Comparison of ENCODE assay signal across 8 cellular contexts in the genomic region with DNA sequence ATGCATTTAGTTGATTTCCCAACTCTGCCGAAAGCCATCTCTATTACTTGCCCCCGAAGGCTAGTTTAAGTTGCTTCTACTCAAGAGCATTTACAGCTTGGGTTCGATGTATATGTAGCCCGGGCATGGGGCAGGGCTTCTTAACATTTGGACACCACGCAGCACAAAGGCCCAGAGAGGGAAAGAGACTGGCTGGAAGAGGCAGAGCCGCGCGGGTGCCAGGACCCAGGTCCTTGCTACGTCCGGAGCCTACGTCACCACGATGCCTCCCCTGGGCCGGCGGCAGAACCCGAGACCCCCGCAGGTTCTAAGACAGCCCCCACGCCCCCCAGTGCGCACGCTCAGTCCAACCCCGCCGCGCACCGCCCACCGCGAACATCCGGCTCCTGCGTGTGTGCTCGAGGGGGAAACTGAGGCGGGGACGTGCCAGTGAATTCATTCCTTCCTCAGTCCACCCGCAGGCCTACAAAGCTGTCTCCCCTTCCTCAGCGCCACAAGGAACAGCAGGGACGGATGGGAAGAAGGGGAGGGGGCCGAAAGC. TPM values are rescaled to one million over a fixed set of nuclear protein-coding genes. Genes with fewer than 3 reads are reported as not detected.
DNase-seq lines count a peak whose midpoint lies in the region; ATAC-seq and TF ChIP-seq lines count a peak whose summit lies in the region.

No MANE protein-coding gene starts in this region.

- no peaks in the 10 kb centered on the region for H3K9me3 ChIP-seq in neuron (ENCODE audit: low read length)

- no peak for TF ChIP-seq CTCF in fibroblast of the aortic adventitia (IDR thresholded peaks at IDR 0.05; ENCODE audit: insufficient read depth, low read length)

- H3K4me3 ChIP-seq in fibroblast of the aortic adventitia (ENCODE audit: low read depth, low read length) (peak overlapping the region; percentile 95), neuron (ENCODE audit: low read length) (peak overlapping the region; percentile 72)

- peaks cover 21% of the 10 kb centered on the region for H3K36me3 ChIP-seq in neuron (ENCODE audit: insufficient read depth, low read length)

- peak overlapping the region; percentile 88 for H3K4me3 Mint-ChIP-seq in activated CD8-positive, alpha-beta T cell treated with anti-CD3 and anti-CD28 coated beads, Interleukin-2, amount 10 ng/mL, durations not matched to agents 7 days and 5 days

- H3K27ac Mint-ChIP-seq in activated CD8-positive, alpha-beta T cell treated with anti-CD3 and anti-CD28 coated beads, Interleukin-2, amount 10 ng/mL, durations not matched to agents 7 days and 5 days, result peak overlapping the region; percentile 98

- ATAC-seq in HG02623 (IDR thresholded peaks at IDR 0.05; ENCODE audit: unreplicated experiment), result peak; percentile 8
- peak; percentile 23 for ATAC-seq in activated CD8-positive, alpha-beta T cell treated with anti-CD3 and anti-CD28 coated beads, Interleukin-2, amount 10 ng/mL, durations not matched to agents 7 days and 5 days

- no peaks in the 10 kb centered on the region for H3K27me3 Mint-ChIP-seq in activated CD8-positive, alpha-beta T cell treated with anti-CD3 and anti-CD28 coated beads, Interleukin-2, amount 10 ng/mL, durations not matched to agents 7 days and 5 days (ENCODE audit: low read depth)

- no peaks in the 10 kb centered on the region for H3K9me3 Mint-ChIP-seq in activated CD8-positive, alpha-beta T cell treated with anti-CD3 and anti-CD28 coated beads, Interleukin-2, amount 10 ng/mL, durations not matched to agents 7 days and 5 days (ENCODE audit: insufficient read depth)

- no peaks in the 10 kb centered on the region for H3K27me3 ChIP-seq in neuron (ENCODE audit: insufficient read depth, low read length)

- POLR2A ChIA-PET in activated CD8-positive, alpha-beta T cell treated with anti-CD3 and anti-CD28 coated beads, Interleukin-2, amount 10 ng/mL, durations not matched to agents 7 days and 5 days (lab: Charles Lee), result interaction anchor here (0.6 to 3.8 kb wide), 23 partner anchors 10 to 415 kb away, joined by 3 to 52 read pairs (median 6); a partner anchor contains a TSS

- no peak overlapping the region for H2AFZ ChIP-seq in neuron (ENCODE audit: low read depth, low read length)

- CTCF ChIA-PET in activated CD8-positive, alpha-beta T cell treated with anti-CD3 and anti-CD28 coated beads, Interleukin-2, amount 10 ng/mL, durations not matched to agents 7 days and 5 days (lab: Charles Lee), result interaction anchor here (0.7 to 8.2 kb wide), 17 partner anchors 12 to 1444 kb away, joined by 3 to 90 read pairs (median 5); a partner anchor contains a TSS

- peaks cover 17% of the 10 kb centered on the region for H3K4me1 ChIP-seq in neuron (ENCODE audit: insufficient read depth, low read length)

- peaks cover 29% of the 10 kb centered on the region for H3K4me1 Mint-ChIP-seq in activated CD8-positive, alpha-beta T cell treated with anti-CD3 and anti-CD28 coated beads, Interleukin-2, amount 10 ng/mL, durations not matched to agents 7 days and 5 days (ENCODE audit: low read depth)

- DNase-seq in activated T-cell treated with anti-CD3 and anti-CD28 coated beads for 24 hours (ENCODE audit: low read depth) (peak; percentile 16), NCI-H146 (lab: John Stamatoyannopoulos, UW) (peak; percentile 86), fibroblast of the aortic adventitia (ENCODE audit: low read depth) (peak; percentile 48), DMS153 treated with DMSO at 0.1 percent for 48 hours (lab: John Stamatoyannopoulos, UW; ENCODE audit: unreplicated experiment) (no peak)
- no peak for DNase-seq in activated T-cell treated with anti-CD3 and anti-CD28 coated beads, Interleukin-2, amount 50 U/mL, for 48 hours
- DNase-seq in activated CD8-positive, alpha-beta T cell treated with anti-CD3 and anti-CD28 coated beads, Interleukin-2, amount 10 ng/mL, durations not matched to agents 7 days and 5 days, result peak; percentile 70

- H3K36me3 Mint-ChIP-seq in activated CD8-positive, alpha-beta T cell treated with anti-CD3 and anti-CD28 coated beads, Interleukin-2, amount 10 ng/mL, durations not matched to agents 7 days and 5 days (ENCODE audit: low read depth), result peaks cover 23% of the 10 kb centered on the region

RNA-seq across cellular contexts. Expression of a gene that starts 0.4 kb away (rescaled TPM):
- 10 to 100 TPM; 40.3 to 41.2 TPM for total RNA-seq in activated CD8-positive, alpha-beta T cell treated with anti-CD3 and anti-CD28 coated beads, Interleukin-2, amount 10 ng/mL, durations not matched to agents 7 days and 5 days
- total RNA-seq in fibroblast of the aortic adventitia (ENCODE audit: low replicate concordance), result 12.1 and 15.9 TPM in 2 replicates

RNA-seq across cellular contexts. Expression of a gene that starts 22.2 kb away (rescaled TPM):
- total RNA-seq in activated CD8-positive, alpha-beta T cell treated with anti-CD3 and anti-CD28 coated beads, Interleukin-2, amount 10 ng/mL, durations not matched to agents 7 days and 5 days, result 1 to 10 TPM; 2.2 to 2.8 TPM
- 66.9 and 107 TPM in 2 replicates for total RNA-seq in fibroblast of the aortic adventitia (ENCODE audit: low replicate concordance)

RNA-seq across cellular contexts. Expression of a gene that starts 37.9 kb away (rescaled TPM):
- 10 to 100 TPM; 33.1 to 34.5 TPM for total RNA-seq in activated CD8-positive, alpha-beta T cell treated with anti-CD3 and anti-CD28 coated beads, Interleukin-2, amount 10 ng/mL, durations not matched to agents 7 days and 5 days
- 18.2 and 20.9 TPM in 2 replicates for total RNA-seq in fibroblast of the aortic adventitia (ENCODE audit: low replicate concordance)

RNA-seq across cellular contexts. Expression of a gene that starts 43.0 kb away (rescaled TPM):
- 10 to 100 TPM; 63.4 to 64.1 TPM for total RNA-seq in activated CD8-positive, alpha-beta T cell treated with anti-CD3 and anti-CD28 coated beads, Interleukin-2, amount 10 ng/mL, durations not matched to agents 7 days and 5 days
- total RNA-seq in fibroblast of the aortic adventitia (ENCODE audit: low replicate concordance), result 56.2 and 166 TPM in 2 replicates

RNA-seq across cellular contexts. Expression of a gene that starts 43.1 kb away (rescaled TPM):
- total RNA-seq in activated CD8-positive, alpha-beta T cell treated with anti-CD3 and anti-CD28 coated beads, Interleukin-2, amount 10 ng/mL, durations not matched to agents 7 days and 5 days, result 1 to 10 TPM; 1.1 to 1.3 TPM
- total RNA-seq in fibroblast of the aortic adventitia (ENCODE audit: low replicate concordance), result 6.8 and 7.0 TPM in 2 replicates

Comparison
In these comparisons a context has a peak if more than half of its experiments do, and no peak if none do; other contexts are left out.
1. DNase-seq: peak in activated T-cell treated with anti-CD3 and anti-CD28 coated beads for 24 hours (single experiment), NCI-H146 (single experiment), activated CD8-positive, alpha-beta T cell treated with anti-CD3 and anti-CD28 coated beads, Interleukin-2, amount 10 ng/mL, durations not matched to agents 7 days and 5 days (single experiment) and fibroblast of the aortic adventitia (single experiment); none in activated T-cell treated with anti-CD3 and anti-CD28 coated beads, Interleukin-2, amount 50 U/mL, for 48 hours (0 of 2) and DMS153 treated with DMSO at 0.1 percent for 48 hours (single experiment).
2. RNA of a gene that starts 22.2 kb away (total RNA-seq): 66.9 to 107 TPM in fibroblast of the aortic adventitia; 2.2 to 2.8 TPM in activated CD8-positive, alpha-beta T cell treated with anti-CD3 and anti-CD28 coated beads, Interleukin-2, amount 10 ng/mL, durations not matched to agents 7 days and 5 days; every median in the first group is over 10 times any median in the second.